Comparison of ENCODE assay signal across 16 cellular contexts in genomic region chr3:14396293-14396692, GRCh38. TPM values are rescaled to one million over a fixed set of nuclear protein-coding genes. Genes with fewer than 3 reads are reported as not detected.
DNase-seq lines count a peak whose midpoint lies in the region; TF ChIP-seq lines count a peak whose summit lies in the region.
"Had no signal": no experiment of that assay in that cellular context is flagged by ENCODE, and none has a peak within 500 bp of the region (broad histone marks: within the 10 kb centered on the region; RNA-seq: fewer than 3 reads in every experiment).

No MANE protein-coding gene starts in this region.

- no peak for TF ChIP-seq CTCF in Caco-2 (IDR thresholded peaks at IDR 0.05; ENCODE audit: insufficient read depth in 1 of 2, low read depth in 1 of 2, low read length in 1 of 2, severe bottlenecking in 1 of 2, unreplicated experiment in 1 of 2)
- no peak for TF ChIP-seq CTCF in H9 (conservative IDR thresholded peaks at IDR 0.05)
- TF ChIP-seq CTCF in endodermal cell (conservative IDR thresholded peaks at IDR 0.05), result no peak
- TF ChIP-seq CTCF in osteoblast (IDR thresholded peaks at IDR 0.05; ENCODE audit: extremely low read depth, low read depth, low read length), result no peak

- POLR2A ChIA-PET in Caco-2 (lab: Charles Lee), result no interaction called here

- no peak overlapping the region for H3K4me3 Mint-ChIP-seq in Caco-2 (ENCODE audit: unreplicated experiment)
- no peak overlapping the region for H3K4me3 Mint-ChIP-seq in H9
- H3K4me3 Mint-ChIP-seq in endodermal cell, result no peak overlapping the region

- no peaks in the 10 kb centered on the region for H3K79me1 ChIP-seq in H9 (ENCODE audit: insufficient read depth, low read depth, low read length, poor library complexity, severe bottlenecking)

- no peak overlapping the region for H3K14ac ChIP-seq in H9 (ENCODE audit: insufficient read depth, low read length)

- no peak overlapping the region for H3K18ac ChIP-seq in H9 (ENCODE audit: insufficient read length, low read depth, low read length)

- peaks cover 5% of the 10 kb centered on the region for H3K36me3 Mint-ChIP-seq in Caco-2 (ENCODE audit: insufficient read depth, unreplicated experiment)
- H3K36me3 Mint-ChIP-seq in H9 (ENCODE audit: insufficient read depth in 1 of 3, low read depth in 3 of 3), result no peaks in the 10 kb centered on the region
- no peaks in the 10 kb centered on the region for H3K36me3 Mint-ChIP-seq in endodermal cell (ENCODE audit: low read depth)

- H2BK120ac ChIP-seq in H9 (ENCODE audit: low read depth, low read length, poor library complexity, severe bottlenecking), result no peak overlapping the region

- no peak overlapping the region for H3K23ac ChIP-seq in H9 (ENCODE audit: insufficient read length, low read depth, low read length)

- no peak overlapping the region for H4K8ac ChIP-seq in H9 (replicated peaks; ENCODE audit: insufficient read length, low read depth, low read length)

- H2BK12ac ChIP-seq in H9 (ENCODE audit: insufficient read length, low read depth, low read length), result no peak overlapping the region

- H3K4me2 ChIP-seq in H9 (ENCODE audit: insufficient read depth, insufficient read length, low read length), result no peak overlapping the region
- no peak overlapping the region for H3K4me2 ChIP-seq in osteoblast (ENCODE audit: insufficient read depth, low read length)

- no peak overlapping the region for H3T11ph ChIP-seq in H9 (ENCODE audit: low read length)

- no peaks in the 10 kb centered on the region for H3K9me3 ChIP-seq in Caco-2
- no peaks in the 10 kb centered on the region for H3K9me3 ChIP-seq in H9 (ENCODE audit: control insufficient read depth, low read depth, low read length)
- no peaks in the 10 kb centered on the region for H3K9me3 ChIP-seq in endodermal cell (ENCODE audit: control insufficient read depth, low read length)
- H3K9me3 ChIP-seq in osteoblast (ENCODE audit: low read depth, low read length), result no peaks in the 10 kb centered on the region
- H3K9me3 ChIP-seq: BLaER1, MG63 had no signal

- no peak overlapping the region for H3K4ac ChIP-seq in H9 (ENCODE audit: low read depth, low read length)

- no peak overlapping the region for H4K5ac ChIP-seq in H9 (ENCODE audit: insufficient read length, low read depth, low read length)

- H3K56ac ChIP-seq in H9 (ENCODE audit: insufficient read length, low read depth, low read length), result no peak overlapping the region

- no peaks in the 10 kb centered on the region for H3K27me3 ChIP-seq in Caco-2 (replicated peaks; ENCODE audit: control insufficient read depth, insufficient read depth, low read length)
- no peaks in the 10 kb centered on the region for H3K27me3 ChIP-seq in H9 (ENCODE audit: insufficient read depth, low read length)
- H3K27me3 ChIP-seq in endodermal cell (ENCODE audit: control insufficient read depth, insufficient read depth, low read length, poor library complexity, severe bottlenecking), result no peaks in the 10 kb centered on the region
- no peaks in the 10 kb centered on the region for H3K27me3 ChIP-seq in osteoblast (ENCODE audit: insufficient read depth, low read length)
- H3K27me3 ChIP-seq: BLaER1, MG63 had no signal

- H3K79me2 ChIP-seq in H9 (ENCODE audit: insufficient read depth, low read length) (no peaks in the 10 kb centered on the region), osteoblast (ENCODE audit: insufficient read depth, low read length) (no peaks in the 10 kb centered on the region)

- no peaks in the 10 kb centered on the region for H3K27me3 Mint-ChIP-seq in Caco-2 (ENCODE audit: insufficient read depth, unreplicated experiment)
- peaks cover 6% of the 10 kb centered on the region; the same call in 1 of the 2 replicates for H3K27me3 Mint-ChIP-seq in H9 (ENCODE audit: low read depth)
- H3K27me3 Mint-ChIP-seq in endodermal cell (ENCODE audit: insufficient read depth), result peaks cover 9% of the 10 kb centered on the region

- H2AK5ac ChIP-seq in H9 (ENCODE audit: insufficient read length, low read length), result no peak overlapping the region

- no peak overlapping the region for H2AFZ ChIP-seq in H9 (ENCODE audit: low read length)
- H2AFZ ChIP-seq in osteoblast (ENCODE audit: low read length), result no peak overlapping the region

- no peak overlapping the region for H2BK15ac ChIP-seq in H9 (ENCODE audit: low read depth, low read length)

- CTCF ChIA-PET in Caco-2 (lab: Charles Lee), result no interaction called here

- no peaks in the 10 kb centered on the region for H3K9me3 Mint-ChIP-seq in Caco-2 (ENCODE audit: unreplicated experiment)
- no peaks in the 10 kb centered on the region for H3K9me3 Mint-ChIP-seq in H9
- H3K9me3 Mint-ChIP-seq in endodermal cell, result no peaks in the 10 kb centered on the region

- no CpG with 5 or more reads among the region's 2 CpGs for WGBS in H9 (ENCODE audit: extremely low coverage, insufficient read length, low lambda C conversion rate)
- 99 to 100% methylated on average over 1 to 2 of the region's 2 CpGs for WGBS in endodermal cell (ENCODE audit: insufficient coverage in 1 of 2, insufficient read length in 1 of 2), 2 experiments

- no peak overlapping the region for H2BK20ac ChIP-seq in H9 (ENCODE audit: low read depth, low read length, poor library complexity, severe bottlenecking)

- DNase-seq in Caco-2, result no peak
- no peak for DNase-seq in H9
- peak; percentile 44 for DNase-seq in endodermal cell
- peak; percentile 36 for DNase-seq in osteoblast (ENCODE audit: insufficient read length, low spot score, missing footprints)
- DNase-seq in NCI-H446 treated with DMSO at 0.1 percent for 48 hours (lab: John Stamatoyannopoulos, UW), result no peak
- no peak for DNase-seq in inferior parietal cortex (ENCODE audit: extremely low spot score)
- DNase-seq in iPS-NIHi7 (ENCODE audit: extremely low spot score), result no peak
- DNase-seq: DMS 273 treated with DMSO at 0.1 percent for 48 hours, EL, H7, MG63, NCI-H1092 treated with DMSO at 0.1 percent for 48 hours, NCI-H1694 treated with DMSO at 0.1 percent for 48 hours, NCI-H748 treated with DMSO at 0.1 percent for 48 hours, Right ventricle myocardium superior had no signal

- no peak overlapping the region for H3K4me3 ChIP-seq in Caco-2 (ENCODE audit: low read depth, low read length)
- no peak overlapping the region for H3K4me3 ChIP-seq in endodermal cell (ENCODE audit: low read length)
- no peak overlapping the region for H3K4me3 ChIP-seq in osteoblast (ENCODE audit: insufficient read depth, low read length)
- H3K4me3 ChIP-seq: BLaER1, MG63 had no signal

- peaks cover 6% of the 10 kb centered on the region for H3K4me1 Mint-ChIP-seq in Caco-2 (ENCODE audit: low read depth, unreplicated experiment)
- H3K4me1 Mint-ChIP-seq in H9, result peaks cover 21 to 31% of the 10 kb centered on the region in 2 experiments
- peaks cover 5% of the 10 kb centered on the region for H3K4me1 Mint-ChIP-seq in endodermal cell

- H3K9ac ChIP-seq in H9 (ENCODE audit: extremely low read depth, insufficient read length, low read length) (no peak overlapping the region), endodermal cell (ENCODE audit: extremely low read depth, low read length, poor library complexity, severe bottlenecking) (no peak overlapping the region)
- H3K9ac ChIP-seq: BLaER1 had no signal

- H3K4me1 ChIP-seq in Caco-2 (no peaks in the 10 kb centered on the region; the same call in 1 of the 2 replicates), H9 (ENCODE audit: insufficient read depth, low read length) (no peaks in the 10 kb centered on the region), endodermal cell (ENCODE audit: control insufficient read depth, insufficient read depth, low read length) (peaks cover 8% of the 10 kb centered on the region), osteoblast (ENCODE audit: insufficient read depth, low read length) (peaks cover 2% of the 10 kb centered on the region)

- H3K36me3 ChIP-seq in Caco-2 (ENCODE audit: control insufficient read depth, insufficient read depth, low read length) (no peaks in the 10 kb centered on the region), endodermal cell (ENCODE audit: control insufficient read depth, insufficient read depth, low read length) (no peaks in the 10 kb centered on the region), osteoblast (ENCODE audit: insufficient read depth, low read length) (no peaks in the 10 kb centered on the region)
- H3K36me3 ChIP-seq: BLaER1, MG63 had no signal

- intact Hi-C loops in Caco-2 (cut with micrococcal nuclease; ENCODE audit: unreplicated experiment), result no loop called here

- H3K27ac Mint-ChIP-seq in Caco-2 (ENCODE audit: unreplicated experiment) (peak overlapping the region; percentile 20), H9 (peak overlapping the region in 2 of 3 experiments; percentile 50 to 91; a peak in 3 of 7 replicates), endodermal cell (peak overlapping the region; percentile 21)

- no peak overlapping the region for H4K91ac ChIP-seq in H9 (ENCODE audit: insufficient read length, low read depth, low read length)

- H2BK5ac ChIP-seq in H9 (ENCODE audit: insufficient read length, low read length), result no peak overlapping the region

- no TSS peak for BruUV-seq in Caco-2 (replicated peaks; lab: Mats Ljungman, UMichigan)

- no peak overlapping the region for H3K27ac ChIP-seq in H9 (ENCODE audit: insufficient read length, low read depth, low read length)
- no peak overlapping the region for H3K27ac ChIP-seq in endodermal cell (ENCODE audit: low read depth, low read length)
- no peak overlapping the region for H3K27ac ChIP-seq in osteoblast (ENCODE audit: low read depth, low read length)
- H3K27ac ChIP-seq: BLaER1 had no signal

- no peaks in the 10 kb centered on the region for H4K20me1 ChIP-seq in H9 (ENCODE audit: control insufficient read depth, insufficient read depth, insufficient read length)
- no peaks in the 10 kb centered on the region for H4K20me1 ChIP-seq in osteoblast (ENCODE audit: insufficient read depth, low read length)

- no peaks in the 10 kb centered on the region for H3K23me2 ChIP-seq in H9 (ENCODE audit: insufficient read length, low read depth, low read length, poor library complexity, severe bottlenecking)

RNA-seq across cellular contexts. Expression of gene SLC6A6, which starts 6.1 kb away (rescaled TPM):
- total RNA-seq in Caco-2 (2022) (49.6 and 55.3 TPM in 2 replicates), H9 (2021) (70.8 and 72.6 TPM in 2 replicates), endodermal cell (10 to 100 TPM; 43.1 to 56.5 TPM), osteoblast (76.6 and 86.5 TPM in 2 replicates)
- 25.6 TPM for polyA plus RNA-seq in endodermal cell (2013, experiment 1 of 2)
- polyA plus RNA-seq in endodermal cell (2013, experiment 2 of 2), result 24.6 TPM

Comparison
In these comparisons a context has a peak if more than half of its experiments do, and no peak if none do; other contexts are left out.
1. DNase-seq: peak in endodermal cell (single experiment) and osteoblast (single experiment); none in Caco-2 (0 of 2), H9 (single experiment), NCI-H446 treated with DMSO at 0.1 percent for 48 hours (single experiment), inferior parietal cortex (single experiment) and iPS-NIHi7 (single experiment).
2. H3K27ac Mint-ChIP-seq: peak in every context shown above with its lines; median percentile 70 in H9; 21 in endodermal cell; 20 in Caco-2.